Comparison of ENCODE assay signal across 8 cellular contexts in the genomic region with DNA sequence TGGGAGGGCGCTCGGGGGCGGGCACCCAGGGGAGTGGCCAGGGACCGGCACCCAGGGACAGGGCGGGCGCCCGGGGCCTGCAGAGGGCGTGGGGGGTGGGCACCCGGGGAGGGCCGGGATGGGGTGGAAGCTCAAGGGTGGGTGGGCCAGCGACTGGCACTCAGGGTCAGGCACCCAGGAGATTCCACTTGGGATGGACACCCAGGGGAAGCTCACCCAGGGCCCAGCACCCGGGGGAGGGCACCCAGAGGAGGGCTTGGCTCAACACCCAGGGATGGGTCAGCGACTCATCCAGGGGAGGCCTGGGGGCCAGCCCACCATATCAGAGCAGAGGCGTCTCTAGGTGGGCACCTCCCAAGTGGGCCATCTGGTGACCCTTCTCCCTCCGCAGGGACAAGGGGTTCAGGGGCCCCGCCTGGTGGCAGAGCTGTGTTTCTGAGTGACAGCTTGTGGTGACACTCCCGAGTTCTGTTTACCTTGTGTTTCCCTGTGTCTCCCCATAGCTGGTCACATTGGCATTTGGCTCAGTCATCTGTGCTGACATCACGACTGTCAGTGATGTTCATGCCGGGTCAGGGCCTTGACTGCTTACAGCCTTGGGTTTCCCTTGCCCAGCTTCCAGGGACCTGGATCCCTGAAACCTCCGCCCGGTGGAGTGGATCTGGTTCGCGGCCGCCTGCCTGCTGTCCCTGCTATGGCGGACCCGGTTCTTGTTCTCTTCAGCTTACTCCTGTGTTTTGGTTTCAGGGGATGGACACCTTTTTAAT. TPM values are rescaled to one million over a fixed set of nuclear protein-coding genes. Genes with fewer than 3 reads are reported as not detected.
DNase-seq lines count a peak whose midpoint lies in the region; ATAC-seq and TF ChIP-seq lines count a peak whose summit lies in the region.

No MANE protein-coding gene starts in this region.

- H3K27ac Mint-ChIP-seq in T-cell = peak overlapping the region; percentile 83 to 90

- no peaks in the 10 kb centered on the region for H3K36me3 ChIP-seq in KMS-11 (ENCODE audit: insufficient read depth)
- no peaks in the 10 kb centered on the region for H3K36me3 ChIP-seq in iPS-20b (ENCODE audit: insufficient read depth, low read depth, low read length)

- H3K79me2 ChIP-seq in KMS-11 (ENCODE audit: insufficient read depth, low read depth) = no peaks in the 10 kb centered on the region; the same call in 1 of the 2 replicates

- H3K27me3 ChIP-seq in KMS-11 (ENCODE audit: insufficient read depth, low read depth) (no peaks in the 10 kb centered on the region), iPS-20b (ENCODE audit: insufficient read depth, low read length) (no peaks in the 10 kb centered on the region)

- H3K4me3 Mint-ChIP-seq in T-cell = peak overlapping the region; percentile 69 to 84 (median 79)

- no peaks in the 10 kb centered on the region for H3K9me3 Mint-ChIP-seq in T-cell

- no peaks in the 10 kb centered on the region for H3K27me3 Mint-ChIP-seq in T-cell

- H3K9ac ChIP-seq in KMS-11 = peak overlapping the region; percentile 98
- H3K9ac ChIP-seq in iPS-20b (ENCODE audit: low read depth, low read length) = peak overlapping the region; percentile 77; the same call in 1 of the 2 replicates

- peak overlapping the region; percentile 56 for H3K4me2 ChIP-seq in KMS-11

- peaks cover 3% of the 10 kb centered on the region for H3K36me3 Mint-ChIP-seq in T-cell

- H4K20me1 ChIP-seq in KMS-11 (ENCODE audit: insufficient read depth) = no peaks in the 10 kb centered on the region

- peak in 3 of 4 experiments; percentile 1 to 12 (median 1) for ATAC-seq in T-cell (replicated peaks in 1 of 4)

- in situ Hi-C loops in T47D (cut with HindIII; ENCODE audit: low pct_unique_long_range_greater_than_20kb, low sequenced_read_pairs) = no loop called here

- peaks cover 51 to 53% (median 53%) of the 10 kb centered on the region in 3 donors for H3K4me1 Mint-ChIP-seq in T-cell

- peak overlapping the region; percentile 94 for H3K4me3 ChIP-seq in GM12865 (ENCODE audit: low read depth, low read length)
- H3K4me3 ChIP-seq in KMS-11 (IDR thresholded peaks at IDR 0.05; ENCODE audit: insufficient read depth, low read depth, low read length) = peak overlapping the region; percentile 61
- H3K4me3 ChIP-seq in iPS-20b (ENCODE audit: low read length) = peak overlapping the region; percentile 79
- H3K4me3 ChIP-seq in skin epidermis = peak overlapping the region; percentile 47 to 85 (median 60)

- CTCF ChIA-PET in T-cell (lab: Charles Lee) = interaction anchor here in 1 of 2 donors (0.7 to 2.8 kb wide), 6 partner anchors 18 to 320 kb away, joined by 3 to 19 read pairs (median 3); a partner anchor contains a TSS

- peak overlapping the region; percentile 91 for H2AFZ ChIP-seq in KMS-11 (ENCODE audit: low read depth)

- H3K9me3 ChIP-seq in iPS-20b (ENCODE audit: insufficient read depth, low read depth, low read length) = no peaks in the 10 kb centered on the region

- POLR2A ChIA-PET in T-cell (lab: Charles Lee) = interaction anchor here (0.7 to 1.9 kb wide), 4 partner anchors 18 to 84 kb away, joined by 3 to 6 read pairs (median 4); a partner anchor contains a TSS

- H3K4me1 ChIP-seq in KMS-11 (ENCODE audit: low read depth, poor library complexity, severe bottlenecking) (peaks cover 17% of the 10 kb centered on the region), iPS-20b (ENCODE audit: insufficient read depth, low read length) (peaks cover 9% of the 10 kb centered on the region; the same call in 1 of the 2 replicates)

- H3K27ac ChIP-seq in KMS-11 (peak overlapping the region; percentile 97), iPS-20b (ENCODE audit: low read length) (no peak overlapping the region), skin epidermis (peak overlapping the region; percentile 66 to 100 (median 100))

- DNase-seq in GM12865 (ENCODE audit: low read depth) (peak; percentile 59), GOT3 (lab: John Stamatoyannopoulos, UW) (peak; percentile 86), T-cell (peak in 32 of 34 experiments; percentile 32 to 69 (median 49)), T47D (ENCODE audit: low read depth in 1 of 2, low spot score in 1 of 2) (peak; percentile 88 to 94), COLO829 (ENCODE audit: low spot score) (no peak)

- TF ChIP-seq CTCF in GM12865 (IDR thresholded peaks at IDR 0.05; ENCODE audit: insufficient read depth, low read depth, low read length, missing control alignments) (peak; percentile 41), KMS-11 (conservative IDR thresholded peaks at IDR 0.05; ENCODE audit: low read depth, low read length) (peak; percentile 54; the same call in 1 of the 2 replicates)

RNA-seq across cellular contexts. Expression of a gene that starts 0.7 kb away (rescaled TPM):
- 10 to 100 TPM; 10.6 to 18.3 (median 12.6) TPM for total RNA-seq in T-cell

RNA-seq across cellular contexts. Expression of a gene that starts 16.6 kb away (rescaled TPM):
- total RNA-seq in T-cell = 1 to 10 TPM; 1.1 to 3.1 (median 1.6) TPM

RNA-seq across cellular contexts. Expression of a gene that starts 26.3 kb away (rescaled TPM):
- 100 to 1,000 TPM; 201 to 318 (median 223) TPM for total RNA-seq in T-cell

RNA-seq across cellular contexts. Expression of a gene that starts 41.5 kb away (rescaled TPM):
- total RNA-seq in T-cell = 100 to 1,000 TPM in 2 of 5 donors, 10 to 100 TPM in 3; 77.9 to 133 (median 81.4) TPM

RNA-seq across cellular contexts. Expression of a gene that starts 57.3 kb away (rescaled TPM):
- 10 to 100 TPM; 49.7 to 63.5 (median 55.9) TPM for total RNA-seq in T-cell
